Comparison of ENCODE assay signal across 31 cellular contexts in genomic region chr5:85709728-85710127, GRCh38.
"Had no signal": no experiment of that assay in that cellular context is flagged by ENCODE, and none has a peak within 500 bp of the region (broad histone marks: within the 10 kb centered on the region; RNA-seq: fewer than 3 reads in every experiment).

No MANE protein-coding gene starts in this region.

- ATAC-seq: activated CD4-positive, alpha-beta T cell treated with anti-CD3 and anti-CD28 coated beads for 36 hours; activated CD8-positive, alpha-beta memory T cell treated with anti-CD3 and anti-CD28 coated beads, Interleukin-2, amount 10 ng/mL, durations not matched to agents 7 days and 5 days; activated CD8-positive, alpha-beta T cell treated with anti-CD3 and anti-CD28 coated beads, Interleukin-2, amount 10 ng/mL, durations not matched to agents 7 days and 5 days; activated naive CD8-positive, alpha-beta T cell treated with anti-CD3 and anti-CD28 coated beads, Interleukin-2, amount 50 U/mL, for 24 hours; body of pancreas; T-helper 17 cell had no signal

- H3K4me1 ChIP-seq: adrenal gland, body of pancreas, breast epithelium, colonic mucosa had no signal

- FAIRE-seq: endothelial cell of umbilical vein, frontal cortex had no signal

- H3K36me3 ChIP-seq: adrenal gland, breast epithelium, cardiac muscle cell, colonic mucosa had no signal

- H3K27me3 ChIP-seq: adrenal gland, body of pancreas, breast epithelium, cardiac muscle cell, colonic mucosa had no signal

- DNase-seq: activated CD4-positive, alpha-beta memory T cell treated with anti-CD3 and anti-CD28 coated beads for 36 hours; activated CD4-positive, alpha-beta T cell treated with anti-CD3 and anti-CD28 coated beads for 36 hours; activated CD4-positive, alpha-beta T cell treated with anti-CD3 and anti-CD28 coated beads, Interleukin-2, amount 10 ng/mL, durations not matched to agents 24 days and 14 days; activated CD4-positive, CD25-positive, alpha-beta regulatory T cell; activated CD4-positive, CD25-positive, alpha-beta regulatory T cell treated with anti-CD3 and anti-CD28 coated beads, Interleukin-2, amount 50 U/mL, for 72 hours; activated CD8-positive, alpha-beta memory T cell treated with anti-CD3 and anti-CD28 coated beads, Interleukin-2, amount 10 ng/mL, durations not matched to agents 7 days and 5 days; activated CD8-positive, alpha-beta memory T cell treated with anti-CD3 and anti-CD28 coated beads, Interleukin-2, amount 50 U/mL, for 4 hours; activated CD8-positive, alpha-beta T cell treated with anti-CD3 and anti-CD28 coated beads, Interleukin-2, amount 10 ng/mL, durations not matched to agents 7 days and 5 days; activated effector memory CD4-positive, alpha-beta T cell treated with anti-CD3 and anti-CD28 coated beads, Interleukin-2, amount 50 U/mL, for 16 hours; activated naive CD4-positive, alpha-beta T cell treated with anti-CD3 and anti-CD28 coated beads for 36 hours; activated naive CD8-positive, alpha-beta T cell treated with anti-CD3 and anti-CD28 coated beads for 36 hours; activated naive CD8-positive, alpha-beta T cell treated with anti-CD3 and anti-CD28 coated beads, Interleukin-2, amount 50 U/mL, for 24 hours; activated T-cell treated with anti-CD3 and anti-CD28 coated beads, Interleukin-2, amount 50 U/mL, for 1 hour; activated T-cell treated with anti-CD3 and anti-CD28 coated beads, Interleukin-2, amount 50 U/mL, for 48 hours; adrenal gland; amygdala; aorta; body of pancreas; central memory CD4-positive, alpha-beta T cell; cerebellar nuclear complex; colonic mucosa; effector CD8-positive, alpha-beta T cell; foreskin fibroblast; head of caudate nucleus; T-helper 17 cell; T1000 had no signal

- H3K27ac ChIP-seq: adrenal gland, body of pancreas, breast epithelium, cardiac muscle cell, colonic mucosa, epithelial cell of prostate had no signal

- H3K4me3 ChIP-seq: adrenal gland, body of pancreas, breast epithelium, cardiac muscle cell, colonic mucosa had no signal

- H3K9me3 ChIP-seq: adrenal gland, body of pancreas, breast epithelium, colonic mucosa had no signal
